17 cellular contexts compared by ENCODE assay signal in the genomic region with DNA sequence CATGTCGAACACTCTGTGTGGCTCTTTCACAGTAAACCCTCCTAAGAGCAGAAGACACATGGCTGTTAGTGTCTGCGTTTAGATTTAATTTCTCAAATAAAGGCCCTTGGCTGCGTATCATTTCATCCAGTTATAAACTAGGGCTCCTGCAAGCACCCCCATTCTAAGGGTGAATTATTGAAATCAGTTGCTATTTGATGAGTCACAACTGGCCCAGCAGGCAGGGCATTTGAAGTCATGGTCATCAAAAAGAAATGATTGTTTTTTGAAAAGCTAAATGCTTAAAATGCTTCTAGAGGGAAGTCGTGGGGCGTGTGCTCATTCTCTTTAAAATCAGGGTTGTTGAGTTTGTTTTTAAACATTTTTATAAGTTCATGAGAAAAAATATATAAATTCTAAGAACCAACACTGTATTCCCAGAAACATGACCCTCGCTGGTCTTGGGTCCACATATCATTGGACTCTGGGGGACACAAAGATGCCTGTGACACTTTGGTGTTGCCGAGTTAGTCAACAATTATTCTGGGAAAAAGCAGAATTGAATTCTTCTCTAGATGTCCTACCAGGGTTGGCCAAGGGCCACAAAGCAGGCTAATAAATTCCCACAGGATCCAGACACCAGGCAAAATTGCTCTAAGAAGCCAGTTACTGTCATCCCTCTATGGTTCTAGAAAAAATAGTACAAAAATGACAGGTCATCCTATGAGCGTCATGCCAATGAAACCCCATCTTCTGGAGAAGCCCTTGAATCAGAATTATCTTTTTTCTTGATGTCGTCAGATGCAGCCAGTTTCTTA.
DNase-seq lines count a peak whose midpoint lies in the region; ATAC-seq and TF ChIP-seq lines count a peak whose summit lies in the region.
"Had no signal": no experiment of that assay in that cellular context is flagged by ENCODE, and none has a peak within 500 bp of the region (broad histone marks: within the 10 kb centered on the region; RNA-seq: fewer than 3 reads in every experiment).

No MANE protein-coding gene starts in this region.

- peaks cover under 1% of the 10 kb centered on the region; the same call in 1 of the 2 replicates for H3K9me3 Mint-ChIP-seq in HFFc6
- H3K9me3 Mint-ChIP-seq: activated naive CD4-positive, alpha-beta T cell treated with anti-CD3 and anti-CD28 coated beads, Interleukin-2, amount 50 U/mL, for 72 hours; nephron had no signal

- H3K9ac ChIP-seq in muscle layer of colon (ENCODE audit: low read length) = no peak overlapping the region

- peaks cover 84% of the 10 kb centered on the region for H3K4me1 Mint-ChIP-seq in HFFc6 (ENCODE audit: low read depth)

- no peak for ATAC-seq in thoracic aorta (ENCODE audit: insufficient number of reproducible peaks, low FRiP score, low read depth)
- ATAC-seq in GM18867 (IDR thresholded peaks at IDR 0.05; ENCODE audit: unreplicated experiment) = no peak
- no peak for ATAC-seq in GM21619 (IDR thresholded peaks at IDR 0.05; ENCODE audit: unreplicated experiment)
- ATAC-seq: activated naive CD4-positive, alpha-beta T cell treated with anti-CD3 and anti-CD28 coated beads, Interleukin-2, amount 50 U/mL, for 72 hours; K562; lower lobe of right lung had no signal

- 65 to 76% (median 68%) methylated on average over 9 of the region's 9 CpGs for WGBS in ovary, 3 donors

- peaks cover 13% of the 10 kb centered on the region for H3K36me3 Mint-ChIP-seq in HFFc6 (ENCODE audit: low read depth)
- H3K36me3 Mint-ChIP-seq: activated naive CD4-positive, alpha-beta T cell treated with anti-CD3 and anti-CD28 coated beads, Interleukin-2, amount 50 U/mL, for 72 hours had no signal

- no peaks in the 10 kb centered on the region for H3K27me3 Mint-ChIP-seq in HFFc6 (ENCODE audit: insufficient read depth)

- peaks cover 42% of the 10 kb centered on the region for H3K36me3 ChIP-seq in muscle layer of colon (ENCODE audit: insufficient read depth, low read length)
- peaks cover 12% of the 10 kb centered on the region for H3K36me3 ChIP-seq in thoracic aorta
- H3K36me3 ChIP-seq in ovary = no peaks in the 10 kb centered on the region
- H3K36me3 ChIP-seq: lower lobe of right lung had no signal

- DNase-seq in HFFc6 (peak; percentile 39), dedifferentiated amniotic fluid mesenchymal stem cell (ENCODE audit: extremely low spot score) (peak; percentile 59), thoracic aorta (ENCODE audit: low spot score) (no peak), DMS 273 treated with DMSO at 0.1 percent for 48 hours (lab: John Stamatoyannopoulos, UW) (no peak), ovary (no peak)
- DNase-seq: activated T-cell treated with anti-CD3 and anti-CD28 coated beads, Interleukin-2, amount 50 U/mL, for 1 hour; foreskin melanocyte; lower lobe of right lung; NCI-H1092; stimulated activated CD4-positive, alpha-beta T cell treated with anti-CD3 and anti-CD28 coated beads, Interleukin-2, amount 100 ng/mL, for 48 hours had no signal

- H3K27me3 ChIP-seq in muscle layer of colon (ENCODE audit: control insufficient read depth in 1 of 2, insufficient read depth in 2 of 2, low read length in 2 of 2) (no peaks in the 10 kb centered on the region), thoracic aorta (replicated peaks; ENCODE audit: insufficient read depth) (no peaks in the 10 kb centered on the region), ovary (no peaks in the 10 kb centered on the region)

- peak overlapping the region; percentile 74 for H3K27ac ChIP-seq in muscle layer of colon (ENCODE audit: low read depth, low read length)
- peak overlapping the region; percentile 60 to 83 for H3K27ac ChIP-seq in thoracic aorta
- H3K27ac ChIP-seq in ovary = peak overlapping the region in 1 of 2 donors; percentile 31
- H3K27ac ChIP-seq: lower lobe of right lung, SK-N-MC had no signal

- peak overlapping the region; percentile 15; the same call in 1 of the 2 replicates for H3K4me3 Mint-ChIP-seq in HFFc6
- H3K4me3 Mint-ChIP-seq: nephron had no signal

- TF ChIP-seq CTCF in HFFc6 (IDR thresholded peaks at IDR 0.05) (no peak), thoracic aorta (IDR thresholded peaks at IDR 0.05) (no peak), ovary (IDR thresholded peaks at IDR 0.05) (no peak)

- H3K4me1 ChIP-seq in muscle layer of colon (ENCODE audit: insufficient read depth, low read length) = peaks cover 63% of the 10 kb centered on the region
- H3K4me1 ChIP-seq in thoracic aorta (ENCODE audit: control insufficient read depth in 1 of 2, low read depth in 2 of 2) = peaks cover 42 to 95% of the 10 kb centered on the region in 2 donors
- H3K4me1 ChIP-seq in ovary (ENCODE audit: insufficient read depth) = peaks cover 28% of the 10 kb centered on the region

- H3K4me3 ChIP-seq in muscle layer of colon (ENCODE audit: low read depth in 1 of 2, low read length in 2 of 2) (no peak overlapping the region), thoracic aorta (no peak overlapping the region), ovary (no peak overlapping the region)
- H3K4me3 ChIP-seq: K562, lower lobe of right lung, SK-N-MC had no signal

- intact Hi-C loops in ovary (cut with DNase I) = loop anchor here in 2 of 4 donors (10.0 kb wide), 2 partner anchors 51 to 179 kb away; partner anchors contain the start of gene USP53 (in 1 of the 2)

- no peak for TF ChIP-seq POLR2A in ovary (IDR thresholded peaks at IDR 0.05)

- peak overlapping the region; percentile 69 for H3K27ac Mint-ChIP-seq in HFFc6
- H3K27ac Mint-ChIP-seq: activated naive CD4-positive, alpha-beta T cell treated with anti-CD3 and anti-CD28 coated beads, Interleukin-2, amount 50 U/mL, for 72 hours; nephron had no signal

- TF ChIP-seq EP300 in ovary (IDR thresholded peaks at IDR 0.05) = no peak

- H3K9me3 ChIP-seq in muscle layer of colon (ENCODE audit: low read length) = no peaks in the 10 kb centered on the region
- H3K9me3 ChIP-seq in thoracic aorta = no peaks in the 10 kb centered on the region
- no peaks in the 10 kb centered on the region for H3K9me3 ChIP-seq in ovary
- H3K9me3 ChIP-seq: lower lobe of right lung had no signal

Comparison
In these comparisons a context has a peak if more than half of its experiments do, and no peak if none do; other contexts are left out.
1. DNase-seq: peak in HFFc6 (single experiment) and dedifferentiated amniotic fluid mesenchymal stem cell (single experiment); none in thoracic aorta (single experiment), DMS 273 treated with DMSO at 0.1 percent for 48 hours (single experiment) and ovary (0 of 5).